In the genomic region with DNA sequence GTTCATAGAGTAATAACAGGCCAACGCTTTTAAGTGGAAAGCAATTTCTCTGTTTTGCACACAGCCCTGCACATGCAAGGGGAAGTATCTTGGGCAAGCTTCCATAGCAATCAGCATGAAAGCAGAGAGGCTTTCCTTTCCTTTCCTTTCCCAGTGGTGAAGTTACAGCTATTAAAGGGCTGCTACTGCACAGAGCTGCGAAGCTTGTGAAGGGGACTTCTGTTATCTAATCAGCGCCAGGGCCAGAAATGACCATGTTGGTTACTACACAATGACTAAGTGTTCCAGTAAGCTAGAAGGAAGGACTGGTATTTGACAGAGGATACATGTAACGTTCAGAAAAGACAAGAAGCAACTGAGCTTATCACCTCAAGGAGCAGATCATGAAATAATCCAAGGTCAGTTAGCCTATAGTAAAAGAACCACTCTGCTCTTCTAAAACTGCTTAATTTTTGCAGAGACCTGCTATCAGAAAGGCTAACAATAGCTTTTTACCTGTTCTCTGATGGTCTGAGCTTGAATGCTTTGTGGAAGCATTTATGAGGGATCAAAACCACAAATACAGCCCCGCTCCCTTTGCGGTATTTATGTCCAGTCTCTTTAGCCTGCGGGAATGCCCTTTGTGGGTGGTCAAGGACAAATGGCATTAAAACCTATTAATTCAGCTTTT, we compare ENCODE assay signal across 1 cellular context.
TF ChIP-seq lines count a peak whose summit lies in the region.

No MANE protein-coding gene starts in this region.

TF ChIP-seq in GM23338, 12 proteins besides CTCF, POLR2A, EP300 and RAD21:
- TF ChIP-seq, protein P1, sequence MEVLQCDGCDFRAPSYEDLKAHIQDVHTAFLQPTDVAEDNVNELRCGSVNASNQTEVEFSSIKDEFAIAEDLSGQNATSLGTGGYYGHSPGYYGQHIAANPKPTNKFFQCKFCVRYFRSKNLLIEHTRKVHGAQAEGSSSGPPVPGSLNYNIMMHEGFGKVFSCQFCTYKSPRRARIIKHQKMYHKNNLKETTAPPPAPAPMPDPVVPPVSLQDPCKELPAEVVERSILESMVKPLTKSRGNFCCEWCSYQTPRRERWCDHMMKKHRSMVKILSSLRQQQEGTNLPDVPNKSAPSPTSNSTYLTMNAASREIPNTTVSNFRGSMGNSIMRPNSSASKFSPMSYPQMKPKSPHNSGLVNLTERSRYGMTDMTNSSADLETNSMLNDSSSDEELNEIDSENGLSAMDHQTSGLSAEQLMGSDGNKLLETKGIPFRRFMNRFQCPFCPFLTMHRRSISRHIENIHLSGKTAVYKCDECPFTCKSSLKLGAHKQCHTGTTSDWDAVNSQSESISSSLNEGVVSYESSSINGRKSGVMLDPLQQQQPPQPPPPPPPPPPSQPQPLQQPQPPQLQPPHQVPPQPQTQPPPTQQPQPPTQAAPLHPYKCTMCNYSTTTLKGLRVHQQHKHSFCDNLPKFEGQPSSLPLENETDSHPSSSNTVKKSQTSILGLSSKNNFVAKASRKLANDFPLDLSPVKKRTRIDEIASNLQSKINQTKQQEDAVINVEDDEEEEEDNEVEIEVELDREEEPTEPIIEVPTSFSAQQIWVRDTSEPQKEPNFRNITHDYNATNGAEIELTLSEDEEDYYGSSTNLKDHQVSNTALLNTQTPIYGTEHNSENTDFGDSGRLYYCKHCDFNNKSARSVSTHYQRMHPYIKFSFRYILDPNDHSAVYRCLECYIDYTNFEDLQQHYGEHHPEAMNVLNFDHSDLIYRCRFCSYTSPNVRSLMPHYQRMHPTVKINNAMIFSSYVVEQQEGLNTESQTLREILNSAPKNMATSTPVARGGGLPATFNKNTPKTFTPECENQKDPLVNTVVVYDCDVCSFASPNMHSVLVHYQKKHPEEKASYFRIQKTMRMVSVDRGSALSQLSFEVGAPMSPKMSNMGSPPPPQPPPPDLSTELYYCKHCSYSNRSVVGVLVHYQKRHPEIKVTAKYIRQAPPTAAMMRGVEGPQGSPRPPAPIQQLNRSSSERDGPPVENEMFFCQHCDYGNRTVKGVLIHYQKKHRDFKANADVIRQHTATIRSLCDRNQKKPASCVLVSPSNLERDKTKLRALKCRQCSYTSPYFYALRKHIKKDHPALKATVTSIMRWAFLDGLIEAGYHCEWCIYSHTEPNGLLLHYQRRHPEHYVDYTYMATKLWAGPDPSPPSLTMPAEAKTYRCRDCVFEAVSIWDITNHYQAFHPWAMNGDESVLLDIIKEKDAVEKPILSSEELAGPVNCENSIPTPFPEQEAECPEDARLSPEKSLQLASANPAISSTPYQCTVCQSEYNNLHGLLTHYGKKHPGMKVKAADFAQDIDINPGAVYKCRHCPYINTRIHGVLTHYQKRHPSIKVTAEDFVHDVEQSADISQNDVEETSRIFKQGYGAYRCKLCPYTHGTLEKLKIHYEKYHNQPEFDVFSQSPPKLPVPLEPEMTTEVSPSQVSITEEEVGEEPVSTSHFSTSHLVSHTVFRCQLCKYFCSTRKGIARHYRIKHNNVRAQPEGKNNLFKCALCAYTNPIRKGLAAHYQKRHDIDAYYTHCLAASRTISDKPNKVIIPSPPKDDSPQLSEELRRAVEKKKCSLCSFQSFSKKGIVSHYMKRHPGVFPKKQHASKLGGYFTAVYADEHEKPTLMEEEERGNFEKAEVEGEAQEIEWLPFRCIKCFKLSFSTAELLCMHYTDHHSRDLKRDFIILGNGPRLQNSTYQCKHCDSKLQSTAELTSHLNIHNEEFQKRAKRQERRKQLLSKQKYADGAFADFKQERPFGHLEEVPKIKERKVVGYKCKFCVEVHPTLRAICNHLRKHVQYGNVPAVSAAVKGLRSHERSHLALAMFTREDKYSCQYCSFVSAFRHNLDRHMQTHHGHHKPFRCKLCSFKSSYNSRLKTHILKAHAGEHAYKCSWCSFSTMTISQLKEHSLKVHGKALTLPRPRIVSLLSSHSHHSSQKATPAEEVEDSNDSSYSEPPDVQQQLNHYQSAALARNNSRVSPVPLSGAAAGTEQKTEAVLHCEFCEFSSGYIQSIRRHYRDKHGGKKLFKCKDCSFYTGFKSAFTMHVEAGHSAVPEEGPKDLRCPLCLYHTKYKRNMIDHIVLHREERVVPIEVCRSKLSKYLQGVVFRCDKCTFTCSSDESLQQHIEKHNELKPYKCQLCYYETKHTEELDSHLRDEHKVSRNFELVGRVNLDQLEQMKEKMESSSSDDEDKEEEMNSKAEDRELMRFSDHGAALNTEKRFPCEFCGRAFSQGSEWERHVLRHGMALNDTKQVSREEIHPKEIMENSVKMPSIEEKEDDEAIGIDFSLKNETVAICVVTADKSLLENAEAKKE (CRISPR knock-in tag; IDR thresholded peaks at IDR 0.05), result no peak
- TF ChIP-seq ZNF114 (CRISPR knock-in tag; IDR thresholded peaks at IDR 0.05) (no peak), EZH2 (IDR thresholded peaks at IDR 0.05; ENCODE audit: low read depth, unreplicated experiment) (no peak)
- TF ChIP-seq, protein P2, sequence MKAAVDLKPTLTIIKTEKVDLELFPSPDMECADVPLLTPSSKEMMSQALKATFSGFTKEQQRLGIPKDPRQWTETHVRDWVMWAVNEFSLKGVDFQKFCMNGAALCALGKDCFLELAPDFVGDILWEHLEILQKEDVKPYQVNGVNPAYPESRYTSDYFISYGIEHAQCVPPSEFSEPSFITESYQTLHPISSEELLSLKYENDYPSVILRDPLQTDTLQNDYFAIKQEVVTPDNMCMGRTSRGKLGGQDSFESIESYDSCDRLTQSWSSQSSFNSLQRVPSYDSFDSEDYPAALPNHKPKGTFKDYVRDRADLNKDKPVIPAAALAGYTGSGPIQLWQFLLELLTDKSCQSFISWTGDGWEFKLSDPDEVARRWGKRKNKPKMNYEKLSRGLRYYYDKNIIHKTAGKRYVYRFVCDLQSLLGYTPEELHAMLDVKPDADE (IDR thresholded peaks at IDR 0.05), result no peak
